In genomic region chr10:12699756-12700556, GRCh38 we compare ENCODE assay signal across 16 cellular contexts.
A peak's percentile ranks its signal among the peaks of the same experiment; 100 is the strongest.
DNase-seq lines count a peak whose midpoint lies in the region; ATAC-seq and TF ChIP-seq lines count a peak whose summit lies in the region.
"Had no signal": no experiment of that assay in that cellular context is flagged by ENCODE, and none has a peak within 500 bp of the region (broad histone marks: within the 10 kb centered on the region; RNA-seq: fewer than 3 reads in every experiment).

No MANE protein-coding gene starts in this region.

- H3K4me1 ChIP-seq in stomach = peaks cover 0 to 43% (median 23%) of the 10 kb centered on the region in 4 donors

- 76 to 90% (median 81%) methylated on average over 9 of the region's 9 CpGs for WGBS in stomach, 5 donors

- H3K36me3 ChIP-seq in stomach (no peaks in the 10 kb centered on the region), brain microvascular endothelial cell (replicated peaks) (no peaks in the 10 kb centered on the region)

- TF ChIP-seq CTCF in stomach (IDR thresholded peaks at IDR 0.05) = no peak
- TF ChIP-seq CTCF in brain microvascular endothelial cell (IDR thresholded peaks at IDR 0.05; ENCODE audit: low read depth, low read length, missing control alignments) = no peak

- peak overlapping the region; percentile 3 for H3K4me3 Mint-ChIP-seq in T-helper 2 cell treated with Interferon-gamma antibody and Interleukin-4, amounts not matched to agents 5 μg/mL and 100 μg/mL, for 36 hours
- peak overlapping the region; percentile 58 for H3K4me3 Mint-ChIP-seq in activated T-helper 17 cell treated with anti-CD3 and anti-CD28 coated beads, Interleukin-2, amount 50 U/mL, for 72 hours
- H3K4me3 Mint-ChIP-seq: activated naive CD8-positive, alpha-beta T cell treated with anti-CD3 and anti-CD28 coated beads, Interleukin-2, amount 10 ng/mL, durations not matched to agents 7 days and 5 days had no signal

- H3K36me3 Mint-ChIP-seq in T-helper 2 cell treated with Interferon-gamma antibody and Interleukin-4, amounts not matched to agents 5 μg/mL and 100 μg/mL, for 36 hours (ENCODE audit: low read depth) = peaks cover 4% of the 10 kb centered on the region
- peaks cover 7% of the 10 kb centered on the region for H3K36me3 Mint-ChIP-seq in activated T-helper 17 cell treated with anti-CD3 and anti-CD28 coated beads, Interleukin-2, amount 50 U/mL, for 72 hours (ENCODE audit: low read depth)
- H3K36me3 Mint-ChIP-seq: activated naive CD8-positive, alpha-beta T cell treated with anti-CD3 and anti-CD28 coated beads, Interleukin-2, amount 10 ng/mL, durations not matched to agents 7 days and 5 days had no signal

- peak overlapping the region; percentile 28 for H3K27ac Mint-ChIP-seq in T-helper 2 cell treated with Interferon-gamma antibody and Interleukin-4, amounts not matched to agents 5 μg/mL and 100 μg/mL, for 36 hours
- H3K27ac Mint-ChIP-seq in activated T-helper 17 cell treated with anti-CD3 and anti-CD28 coated beads, Interleukin-2, amount 50 U/mL, for 72 hours = peak overlapping the region; percentile 89
- H3K27ac Mint-ChIP-seq: activated naive CD8-positive, alpha-beta T cell treated with anti-CD3 and anti-CD28 coated beads, Interleukin-2, amount 10 ng/mL, durations not matched to agents 7 days and 5 days had no signal

- no peaks in the 10 kb centered on the region for H3K27me3 ChIP-seq in stomach
- no peaks in the 10 kb centered on the region for H3K27me3 ChIP-seq in brain microvascular endothelial cell (replicated peaks)

- no peak for DNase-seq in T-helper 2 cell treated with Interferon-gamma antibody and Interleukin-4, amounts not matched to agents 5 μg/mL and 100 μg/mL, for 36 hours (ENCODE audit: low spot score)
- no peak for DNase-seq in T-helper 2 cell
- peak; percentile 24 for DNase-seq in kidney glomerular epithelial cell (lab: John Stamatoyannopoulos, UW)
- no peak for DNase-seq in stomach
- DNase-seq in GF-D8 (lab: John Stamatoyannopoulos, UW) = no peak
- DNase-seq in brain microvascular endothelial cell = no peak
- DNase-seq: activated CD4-positive, alpha-beta T cell treated with anti-CD3 and anti-CD28 coated beads, Interleukin-2, amount 50 U/mL, for 48 hours; activated naive CD8-positive, alpha-beta T cell treated with anti-CD3 and anti-CD28 coated beads, Interleukin-2, amount 10 ng/mL, durations not matched to agents 7 days and 5 days; cortex of kidney; NCI-H1417 treated with DMSO at 0.1 percent for 48 hours; NCI-H446; PC-9; substantia nigra had no signal

- H3K9me3 ChIP-seq in stomach = no peaks in the 10 kb centered on the region

- peaks cover 12% of the 10 kb centered on the region for H3K4me1 Mint-ChIP-seq in T-helper 2 cell treated with Interferon-gamma antibody and Interleukin-4, amounts not matched to agents 5 μg/mL and 100 μg/mL, for 36 hours (ENCODE audit: low read depth)
- H3K4me1 Mint-ChIP-seq in activated T-helper 17 cell treated with anti-CD3 and anti-CD28 coated beads, Interleukin-2, amount 50 U/mL, for 72 hours = peaks cover 39% of the 10 kb centered on the region

- no peak for TF ChIP-seq EP300 in stomach (IDR thresholded peaks at IDR 0.05)

- peaks cover 3% of the 10 kb centered on the region for H3K9me3 Mint-ChIP-seq in T-helper 2 cell treated with Interferon-gamma antibody and Interleukin-4, amounts not matched to agents 5 μg/mL and 100 μg/mL, for 36 hours
- no peaks in the 10 kb centered on the region for H3K9me3 Mint-ChIP-seq in activated T-helper 17 cell treated with anti-CD3 and anti-CD28 coated beads, Interleukin-2, amount 50 U/mL, for 72 hours
- H3K9me3 Mint-ChIP-seq: activated naive CD8-positive, alpha-beta T cell treated with anti-CD3 and anti-CD28 coated beads, Interleukin-2, amount 10 ng/mL, durations not matched to agents 7 days and 5 days had no signal

- H3K27me3 Mint-ChIP-seq in T-helper 2 cell treated with Interferon-gamma antibody and Interleukin-4, amounts not matched to agents 5 μg/mL and 100 μg/mL, for 36 hours (ENCODE audit: low read depth) = no peaks in the 10 kb centered on the region
- H3K27me3 Mint-ChIP-seq in activated T-helper 17 cell treated with anti-CD3 and anti-CD28 coated beads, Interleukin-2, amount 50 U/mL, for 72 hours = no peaks in the 10 kb centered on the region
- H3K27me3 Mint-ChIP-seq: activated naive CD8-positive, alpha-beta T cell treated with anti-CD3 and anti-CD28 coated beads, Interleukin-2, amount 10 ng/mL, durations not matched to agents 7 days and 5 days had no signal

- TF ChIP-seq POLR2A in stomach (IDR thresholded peaks at IDR 0.05) = no peak

- no peak for ATAC-seq in activated T-helper 17 cell treated with anti-CD3 and anti-CD28 coated beads, Interleukin-2, amount 50 U/mL, for 72 hours (replicated peaks)
- ATAC-seq in GM19023 (IDR thresholded peaks at IDR 0.05; ENCODE audit: unreplicated experiment) = no peak
- ATAC-seq: HCT116 had no signal

- H3K4me3 ChIP-seq in stomach (no peak overlapping the region), brain microvascular endothelial cell (ENCODE audit: low read depth, low read length) (no peak overlapping the region)
- H3K4me3 ChIP-seq: PC-9 had no signal

- intact Hi-C loops in stomach (cut with DNase I; ENCODE audit: low total_unique reads) = no loop called here

- H3K27ac ChIP-seq in stomach (peak overlapping the region in 4 of 5 donors; percentile 13 to 79 (median 68)), brain microvascular endothelial cell (no peak overlapping the region)
- H3K27ac ChIP-seq: PC-9 had no signal

- in situ Hi-C loops in brain microvascular endothelial cell (cut with HindIII; ENCODE audit: low pct_ligation_motif_present, low sequenced_read_pairs) = no loop called here
